7 cellular contexts compared by ENCODE assay signal in the genomic region with DNA sequence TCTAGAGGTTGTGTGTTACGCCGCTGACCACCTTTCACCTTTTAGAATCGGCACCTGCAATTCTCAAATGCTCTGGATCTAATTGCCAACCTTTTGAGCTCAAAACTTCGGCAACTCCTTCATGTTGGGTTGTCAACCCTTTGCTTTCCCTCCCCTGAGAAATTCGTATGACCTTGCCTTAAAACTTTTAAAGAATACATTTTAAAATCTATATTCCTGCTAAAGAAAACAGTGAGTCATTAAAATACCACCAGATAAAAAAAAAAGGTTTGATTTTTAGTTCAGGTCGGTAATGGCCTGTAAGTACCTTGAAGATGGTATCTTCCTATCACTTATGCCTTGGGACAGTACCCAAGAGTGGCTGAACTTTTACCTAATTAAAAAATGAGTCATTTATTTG. TPM values are rescaled to one million over a fixed set of nuclear protein-coding genes. Genes with fewer than 3 reads are reported as not detected.
DNase-seq lines count a peak whose midpoint lies in the region; ATAC-seq, FAIRE-seq and TF ChIP-seq lines count a peak whose summit lies in the region.
"Not testable (repeated sequence)": the region's sequence is repeated elsewhere in the genome, so short reads cannot be mapped to it uniquely, and the experiment has no call there.

No MANE protein-coding gene starts in this region.

- H3K27ac ChIP-seq in GM23338 (ENCODE audit: low read depth) (peak overlapping the region; percentile 91), PC-9 (peak overlapping the region; percentile 99)
- not testable (repeated sequence) for H3K27ac ChIP-seq in left ventricle myocardium inferior (replicated peaks); mesendoderm (ENCODE audit: low read depth, low read length)

- TF ChIP-seq CTCF in GM23338 (conservative IDR thresholded peaks at IDR 0.05; ENCODE audit: low read depth in 2 of 2); PC-9 (conservative IDR thresholded peaks at IDR 0.05); left ventricle myocardium inferior (IDR thresholded peaks at IDR 0.05; ENCODE audit: borderline replicate concordance); retinal pigment epithelial cell (conservative IDR thresholded peaks at IDR 0.05; ENCODE audit: low read depth, low read length): not testable (repeated sequence)

- H3K27me3 Mint-ChIP-seq in GM23338 (ENCODE audit: insufficient read depth, low read depth, poor library complexity), result peaks cover 10% of the 10 kb centered on the region
- H3K27me3 Mint-ChIP-seq in activated T-helper 17 cell treated with anti-CD3 and anti-CD28 coated beads, Interleukin-2, amount 50 U/mL, for 72 hours, result peaks cover 36% of the 10 kb centered on the region

- H2AK5ac ChIP-seq in mesendoderm (ENCODE audit: low read length), result not testable (repeated sequence)

- POLR2A ChIA-PET in PC-9 (lab: Charles Lee; ENCODE audit: unreplicated experiment), result interaction anchor here (0.6 to 2.8 kb wide), 3 partner anchors 45 to 366 kb away, joined by 3 to 22 read pairs (median 4); no protein-coding TSS in a partner anchor

- peaks cover 58% of the 10 kb centered on the region for H3K4me1 Mint-ChIP-seq in GM23338
- H3K4me1 Mint-ChIP-seq in activated T-helper 17 cell treated with anti-CD3 and anti-CD28 coated beads, Interleukin-2, amount 50 U/mL, for 72 hours, result not testable (repeated sequence)

- H2BK15ac ChIP-seq in mesendoderm (replicated peaks; ENCODE audit: low read depth), result not testable (repeated sequence)

- H4K5ac ChIP-seq in mesendoderm (ENCODE audit: low read length), result not testable (repeated sequence)

- BruUV-seq in PC-9 (replicated peaks; lab: Mats Ljungman, UMichigan), result not testable (repeated sequence)

- H3K9me3 ChIP-seq in PC-9 (ENCODE audit: insufficient read depth, low read depth); left ventricle myocardium inferior (replicated peaks): not testable (repeated sequence)

- H3K36me3 ChIP-seq in GM23338 (ENCODE audit: insufficient read depth); left ventricle myocardium inferior; mesendoderm (ENCODE audit: control insufficient read depth, insufficient read depth, low read length): not testable (repeated sequence)
- 0 out of 2 replicates have a peak, but pooled peaks cover 15% of the 10 kb centered on the region for H3K36me3 ChIP-seq in PC-9 (ENCODE audit: low read depth)

- not testable (repeated sequence) for H3K4ac ChIP-seq in mesendoderm (ENCODE audit: low read depth, low read length)

- peak overlapping the region; percentile 87 for H3K4me3 Mint-ChIP-seq in GM23338
- H3K4me3 Mint-ChIP-seq in activated T-helper 17 cell treated with anti-CD3 and anti-CD28 coated beads, Interleukin-2, amount 50 U/mL, for 72 hours, result peak overlapping the region; percentile 64

- H2AFZ ChIP-seq in GM23338, PC-9: not testable (repeated sequence)

- peaks cover 40% of the 10 kb centered on the region for H3K36me3 Mint-ChIP-seq in GM23338 (ENCODE audit: low read depth)
- H3K36me3 Mint-ChIP-seq in activated T-helper 17 cell treated with anti-CD3 and anti-CD28 coated beads, Interleukin-2, amount 50 U/mL, for 72 hours (ENCODE audit: low read depth), result not testable (repeated sequence)

- H2BK120ac ChIP-seq in mesendoderm (ENCODE audit: low read depth, low read length), result not testable (repeated sequence)

- H3K27me3 ChIP-seq in GM23338 (ENCODE audit: insufficient read depth); PC-9 (ENCODE audit: insufficient read depth, low read depth); mesendoderm (ENCODE audit: insufficient read depth, low read length, poor library complexity): not testable (repeated sequence)
- peaks cover 68% of the 10 kb centered on the region for H3K27me3 ChIP-seq in left ventricle myocardium inferior (ENCODE audit: low read depth)

- H2BK5ac ChIP-seq in mesendoderm (ENCODE audit: low read length), result not testable (repeated sequence)

- WGBS in mesendoderm (ENCODE audit: extremely low coverage, insufficient coverage, low lambda C conversion rate), result no CpG with 5 or more reads among the region's 6 CpGs

- peak overlapping the region; percentile 56 for H3K56ac ChIP-seq in mesendoderm (ENCODE audit: low read length)

- H4K20me1 ChIP-seq in GM23338 (replicated peaks; ENCODE audit: insufficient read depth); PC-9 (ENCODE audit: insufficient read depth): not testable (repeated sequence)

- H3K4me3 ChIP-seq in GM23338 (peak overlapping the region; percentile 60), PC-9 (peak overlapping the region; percentile 96), left ventricle myocardium inferior (peak overlapping the region; percentile 12), retinal pigment epithelial cell (ENCODE audit: low read length) (peak overlapping the region; percentile 83)
- H3K4me3 ChIP-seq in mesendoderm (ENCODE audit: low read length), result not testable (repeated sequence)

- not testable (repeated sequence) for H3K9me2 ChIP-seq in GM23338 (ENCODE audit: insufficient read depth); PC-9 (ENCODE audit: insufficient read depth)

- H3K27ac Mint-ChIP-seq in GM23338, result peak overlapping the region; percentile 83
- H3K27ac Mint-ChIP-seq in activated T-helper 17 cell treated with anti-CD3 and anti-CD28 coated beads, Interleukin-2, amount 50 U/mL, for 72 hours, result not testable (repeated sequence)

- not testable (repeated sequence) for H3K79me1 ChIP-seq in mesendoderm (ENCODE audit: low read length)

- H3F3A ChIP-seq in GM23338 (replicated peaks; ENCODE audit: low read depth) (peaks cover 23% of the 10 kb centered on the region), PC-9 (ENCODE audit: insufficient read depth, low read depth) (peaks cover 68% of the 10 kb centered on the region)

- not testable (repeated sequence) for DNase-seq in GM23338 (ENCODE audit: low spot score); PC-9; left ventricle myocardium inferior; mesendoderm; retinal pigment epithelial cell (ENCODE audit: low read depth)

- intact Hi-C loops in PC-9 (cut with micrococcal nuclease; ENCODE audit: unreplicated experiment), result loop anchor here (5.0 kb wide), 1 partner anchor 311 kb away; no protein-coding TSS in a partner anchor
- intact Hi-C loops in left ventricle myocardium inferior (cut with micrococcal nuclease), result not testable (repeated sequence)

- H3K18ac ChIP-seq in mesendoderm (ENCODE audit: low read length), result not testable (repeated sequence)

- not testable (repeated sequence) for H3K23ac ChIP-seq in mesendoderm (ENCODE audit: low read length)

- CTCF ChIA-PET in PC-9 (lab: Charles Lee), result not testable (repeated sequence)

- ATAC-seq in GM23338; activated T-helper 17 cell treated with anti-CD3 and anti-CD28 coated beads, Interleukin-2, amount 50 U/mL, for 72 hours (replicated peaks): not testable (repeated sequence)

- peak; percentile 31 for FAIRE-seq in colon (lab: Jason Lieb, UNC)

- not testable (repeated sequence) for H4K8ac ChIP-seq in mesendoderm (ENCODE audit: low read depth, low read length)

- H3K4me2 ChIP-seq in GM23338, result peak overlapping the region; percentile 73
- H3K4me2 ChIP-seq in PC-9, result peak overlapping the region; percentile 93
- peak overlapping the region; percentile 16 for H3K4me2 ChIP-seq in mesendoderm (ENCODE audit: low read length)

- not testable (repeated sequence) for H3K9me3 Mint-ChIP-seq in GM23338; activated T-helper 17 cell treated with anti-CD3 and anti-CD28 coated beads, Interleukin-2, amount 50 U/mL, for 72 hours

- peak overlapping the region; percentile 11 for H3K9ac ChIP-seq in mesendoderm (ENCODE audit: low read length)

- peaks cover 52% of the 10 kb centered on the region for H3K79me2 ChIP-seq in GM23338 (replicated peaks; ENCODE audit: insufficient read depth)
- H3K79me2 ChIP-seq in PC-9 (ENCODE audit: low read depth), result peaks cover 81% of the 10 kb centered on the region
- H3K79me2 ChIP-seq in mesendoderm (ENCODE audit: control insufficient read depth, insufficient read depth, low read length), result peaks cover 34% of the 10 kb centered on the region

- H3K4me1 ChIP-seq in GM23338 (ENCODE audit: insufficient read depth), result peaks cover 52% of the 10 kb centered on the region
- H3K4me1 ChIP-seq in PC-9 (replicated peaks; ENCODE audit: insufficient read depth), result peaks cover 55% of the 10 kb centered on the region
- H3K4me1 ChIP-seq in left ventricle myocardium inferior, result peaks cover 12% of the 10 kb centered on the region
- H3K4me1 ChIP-seq in mesendoderm (ENCODE audit: control insufficient read depth, low read depth, low read length), result not testable (repeated sequence)

RNA-seq across cellular contexts. Expression of a gene that starts 1.3 kb away (rescaled TPM):
- total RNA-seq in GM23338 (2014; rRNA removed; shearing (Covaris generic)), result 125 and 139 TPM in 2 replicates
- 31.8 and 35.6 TPM in 2 replicates for polyA plus RNA-seq in GM23338 (2016; fragmentation: Nextera tagmentation; extraction: Ambion mirVana)
- total RNA-seq in PC-9 (2021) (78.0 and 79.0 TPM in 2 replicates), left ventricle myocardium inferior (2.7 TPM)
- total RNA-seq in activated T-helper 17 cell treated with anti-CD3 and anti-CD28 coated beads, Interleukin-2, amount 50 U/mL, for 72 hours, result under 1 TPM; 0.22 to 0.48 TPM
- 50.9 TPM for polyA plus RNA-seq in mesendoderm (2013, experiment 1 of 2)
- 51.8 TPM for polyA plus RNA-seq in mesendoderm (2013, experiment 2 of 2)

Comparison
In these comparisons a context has a peak if more than half of its experiments do, and no peak if none do; other contexts are left out.
1. H3K4me2 ChIP-seq: peak in every context shown above with its lines; median percentile 93 in PC-9; 73 in GM23338; 16 in mesendoderm.
2. RNA of a gene that starts 1.3 kb away (total RNA-seq): 125 to 139 TPM in GM23338 and 78.0 to 79.0 TPM in PC-9; 2.7 TPM in left ventricle myocardium inferior (single experiment) and 0.22 to 0.48 TPM in activated T-helper 17 cell treated with anti-CD3 and anti-CD28 coated beads, Interleukin-2, amount 50 U/mL, for 72 hours; every median in the first group is over 10 times any median in the second.